Comparison of ENCODE assay signal across 8 cellular contexts in the genomic region with DNA sequence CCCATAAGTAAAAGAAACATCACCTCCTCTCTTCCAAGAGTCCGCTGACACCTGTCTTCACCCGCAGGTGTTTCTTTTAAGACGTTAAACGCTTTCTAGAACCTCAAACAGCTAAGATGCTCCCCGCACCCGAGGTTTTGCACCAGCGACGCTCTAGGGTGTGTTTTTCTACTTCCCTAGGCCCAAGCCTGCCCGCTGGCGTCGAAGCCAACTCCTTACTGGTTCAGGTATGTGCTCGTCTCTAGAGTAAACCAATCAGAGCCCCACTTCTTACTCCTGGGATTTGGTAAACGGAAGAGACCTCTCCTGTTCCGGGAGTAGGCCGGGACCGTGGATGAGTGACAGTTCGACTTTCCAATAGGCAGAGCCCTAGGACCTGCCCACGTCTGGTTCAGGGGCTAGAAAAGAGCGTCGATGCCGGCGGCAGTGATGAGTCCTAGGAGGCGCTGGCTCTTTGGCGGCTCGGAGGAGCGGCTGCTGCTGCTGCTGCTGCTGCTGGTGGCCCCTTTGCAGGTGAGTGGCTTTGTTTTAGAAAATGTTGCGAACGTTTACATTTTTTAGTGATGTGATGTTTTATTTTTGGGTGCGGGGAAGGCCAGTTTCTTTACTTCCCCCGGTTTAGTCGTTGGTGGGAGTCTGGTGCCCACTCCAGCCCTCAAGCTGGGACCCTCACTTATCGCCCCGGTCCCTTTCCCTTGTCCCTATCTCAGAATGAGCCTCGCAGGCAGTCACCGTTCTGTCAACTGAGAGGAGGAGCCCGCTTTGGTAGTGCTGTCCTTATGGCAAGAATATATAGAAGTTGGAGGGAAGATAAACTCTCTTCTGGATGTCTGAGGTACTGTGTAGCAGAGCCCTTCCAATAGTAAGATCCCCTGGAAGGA. TPM values are rescaled to one million over a fixed set of nuclear protein-coding genes. Genes with fewer than 3 reads are reported as not detected.
A peak's percentile ranks its signal among the peaks of the same experiment; 100 is the strongest.
DNase-seq lines count a peak whose midpoint lies in the region; ATAC-seq and TF ChIP-seq lines count a peak whose summit lies in the region.

TSS of gene BPGM (plus strand) at position 429 of the 881 bp plus-strand sequence. CDS start 14,655 bp downstream, outside the sequence.

- H3K36me3 Mint-ChIP-seq in activated CD4-positive, alpha-beta T cell treated with anti-CD3 and anti-CD28 coated beads, Interleukin-2, amount 10 ng/mL, durations not matched to agents 7 days and 5 days (ENCODE audit: low read depth): peaks cover 14% of the 10 kb centered on the region

- peaks cover 28% of the 10 kb centered on the region for H3K4me1 Mint-ChIP-seq in activated CD4-positive, alpha-beta T cell treated with anti-CD3 and anti-CD28 coated beads, Interleukin-2, amount 10 ng/mL, durations not matched to agents 7 days and 5 days

- peak; percentile 70 for TF ChIP-seq CTCF in C4-2B (conservative IDR thresholded peaks at IDR 0.05)

- no peak within 1 kb of the TSS for H3K27ac Mint-ChIP-seq in activated CD4-positive, alpha-beta T cell treated with anti-CD3 and anti-CD28 coated beads, Interleukin-2, amount 10 ng/mL, durations not matched to agents 7 days and 5 days

- peak within 1 kb of the TSS; percentile 63 for H3K27ac ChIP-seq in C4-2B

- ATAC-seq in GM19328 (IDR thresholded peaks at IDR 0.05; ENCODE audit: unreplicated experiment) (peak; percentile 99), HG03520 (IDR thresholded peaks at IDR 0.05; ENCODE audit: unreplicated experiment) (peak; percentile 99), left lobe of liver (peak; percentile 98)

- POLR2A ChIA-PET in activated CD4-positive, alpha-beta T cell treated with anti-CD3 and anti-CD28 coated beads, Interleukin-2, amount 10 ng/mL, durations not matched to agents 7 days and 5 days (lab: Charles Lee): interaction anchor here (0.7 to 2.2 kb wide), 3 partner anchors 11 to 339 kb away, joined by 3 to 11 read pairs (median 4); partner anchors contain the start of gene AGBL3

- H3K9me3 Mint-ChIP-seq in activated CD4-positive, alpha-beta T cell treated with anti-CD3 and anti-CD28 coated beads, Interleukin-2, amount 10 ng/mL, durations not matched to agents 7 days and 5 days: peaks cover 4% of the 10 kb centered on the region

- CTCF ChIA-PET in activated CD4-positive, alpha-beta T cell treated with anti-CD3 and anti-CD28 coated beads, Interleukin-2, amount 10 ng/mL, durations not matched to agents 7 days and 5 days (lab: Charles Lee): interaction anchor here (1.1 to 5.1 kb wide), 6 partner anchors 8 to 34 kb away, joined by 3 to 29 read pairs (median 5); no protein-coding TSS in a partner anchor

- DNase-seq in NCI-H526 treated with DMSO at 0.1 percent for 48 hours (lab: John Stamatoyannopoulos, UW) (peak; percentile 100), dedifferentiated amniotic fluid mesenchymal stem cell (ENCODE audit: extremely low spot score) (peak; percentile 100), left lobe of liver (ENCODE audit: low spot score) (peak; percentile 99)
- peak; percentile 98 for DNase-seq in activated CD4-positive, alpha-beta T cell treated with anti-CD3 and anti-CD28 coated beads, Interleukin-2, amount 10 ng/mL, durations not matched to agents 7 days and 5 days
- peak; percentile 94 for DNase-seq in stimulated activated CD4-positive, alpha-beta T cell treated with anti-CD3 and anti-CD28 coated beads, Interleukin-2, amount 100 ng/mL, for 4 hours (ENCODE audit: low read depth)

- H3K27me3 Mint-ChIP-seq in activated CD4-positive, alpha-beta T cell treated with anti-CD3 and anti-CD28 coated beads, Interleukin-2, amount 10 ng/mL, durations not matched to agents 7 days and 5 days: no peaks in the 10 kb centered on the region

- H3K4me3 Mint-ChIP-seq in activated CD4-positive, alpha-beta T cell treated with anti-CD3 and anti-CD28 coated beads, Interleukin-2, amount 10 ng/mL, durations not matched to agents 7 days and 5 days: no peak within 1 kb of the TSS

RNA-seq across cellular contexts. Expression of gene BPGM, which starts in this region (rescaled TPM):
- total RNA-seq in activated CD4-positive, alpha-beta T cell treated with anti-CD3 and anti-CD28 coated beads, Interleukin-2, amount 10 ng/mL, durations not matched to agents 7 days and 5 days: 10 to 100 TPM; 14.6 to 15.5 TPM
- total RNA-seq in left lobe of liver: 5.9 TPM

Comparison
In these comparisons a context has a peak if more than half of its experiments do, and no peak if none do; other contexts are left out.
1. Peak in every context shown above with its lines: DNase-seq, ATAC-seq and H3K27ac ChIP-seq.